ENCODE assay signal across 33 cellular contexts in the genomic region with DNA sequence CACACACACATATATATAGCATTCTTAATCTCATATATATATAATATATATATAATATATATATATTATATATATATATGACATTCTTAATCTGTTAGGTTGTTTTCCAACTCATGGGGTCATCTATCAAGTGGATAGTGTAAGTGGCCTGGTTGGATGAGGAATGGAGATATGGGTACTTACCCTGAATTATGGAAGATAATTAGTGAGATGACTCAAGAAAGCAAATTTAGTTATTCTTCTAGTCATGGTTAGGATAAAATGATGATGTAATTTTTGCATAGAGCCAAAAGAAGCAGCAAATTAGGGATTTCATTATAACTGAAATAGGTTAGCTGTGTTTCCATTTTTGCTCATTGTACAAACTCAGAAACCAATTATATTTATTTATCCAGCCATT.
"Had no signal": no experiment of that assay in that cellular context is flagged by ENCODE, and none has a peak within 500 bp of the region (broad histone marks: within the 10 kb centered on the region; RNA-seq: fewer than 3 reads in every experiment).

No MANE protein-coding gene starts in this region.

- H3K9me3 ChIP-seq: adrenal gland, ascending aorta, body of pancreas, breast epithelium had no signal

- H3K36me3 ChIP-seq: adrenal gland, ascending aorta, brain microvascular endothelial cell, breast epithelium, cardiac muscle cell had no signal

- H3K27ac ChIP-seq: adrenal gland, body of pancreas, brain microvascular endothelial cell, breast epithelium, cardiac muscle cell had no signal

- FAIRE-seq: astrocyte, bronchial epithelial cell had no signal

- H3K27me3 ChIP-seq: adrenal gland, ascending aorta, body of pancreas, brain microvascular endothelial cell, breast epithelium, cardiac muscle cell had no signal

- DNase-seq: activated effector memory CD4-positive, alpha-beta T cell treated with anti-CD3 and anti-CD28 coated beads, Interleukin-2, amount 50 U/mL, for 16 hours; activated effector memory CD4-positive, alpha-beta T cell treated with Interleukin-2 at 50 U/mL for 16 hours; activated gamma-delta T cell; activated gamma-delta T cell treated with Interleukin-2 at 50 U/mL for 16 hours; activated naive CD4-positive, alpha-beta T cell; activated naive CD4-positive, alpha-beta T cell treated with anti-CD3 and anti-CD28 coated beads for 36 hours; activated naive CD4-positive, alpha-beta T cell treated with anti-CD3 and anti-CD28 coated beads, Interleukin-2, amount 10 ng/mL, durations not matched to agents 7 days and 5 days; activated naive CD4-positive, alpha-beta T cell treated with anti-CD3 and anti-CD28 coated beads, Interleukin-2, amount 50 U/mL, for 16 hours; activated naive CD4-positive, alpha-beta T cell treated with Interleukin-2 at 50 U/mL for 16 hours; activated naive CD8-positive, alpha-beta T cell treated with anti-CD3 and anti-CD28 coated beads for 36 hours; activated naive CD8-positive, alpha-beta T cell treated with anti-CD3 and anti-CD28 coated beads, Interleukin-2, amount 10 ng/mL, durations not matched to agents 7 days and 5 days; activated naive CD8-positive, alpha-beta T cell treated with anti-CD3 and anti-CD28 coated beads, Interleukin-2, amount 50 U/mL, for 24 hours; activated T-cell treated with anti-CD3 and anti-CD28 coated beads, Interleukin-2, amount 50 U/mL, for 24 hours; activated T-cell treated with anti-CD3 and anti-CD28 coated beads, Interleukin-2, amount 50 U/mL, for 4 hours; activated T-cell treated with anti-CD3 and anti-CD28 coated beads, Interleukin-2, amount 50 U/mL, for 48 hours; activated T-cell treated with anti-CD3 and anti-CD28 coated beads, Interleukin-2, amount 50 U/mL, for 72 hours; adrenal gland; amniotic stem cell; amygdala; anterior cingulate cortex; aorta; body of pancreas; brain microvascular endothelial cell; caudate nucleus; central memory CD4-positive, alpha-beta T cell; cerebellar nuclear complex had no signal

- H3K4me1 ChIP-seq: body of pancreas, breast epithelium had no signal

- H3K4me3 ChIP-seq: adrenal gland, ascending aorta, body of pancreas, breast epithelium, cardiac muscle cell had no signal

- ATAC-seq: activated naive CD4-positive, alpha-beta T cell treated with anti-CD3 and anti-CD28 coated beads, Interleukin-2, amount 50 U/mL, for 72 hours; activated naive CD8-positive, alpha-beta T cell treated with anti-CD3 and anti-CD28 coated beads, Interleukin-2, amount 50 U/mL, for 24 hours; activated T-cell treated with anti-CD3 and anti-CD28 coated beads, Interleukin-2, amount 50 U/mL, for 4 hours; activated T-cell treated with anti-CD3 and anti-CD28 coated beads, Interleukin-2, amount 50 U/mL, for 72 hours; activated T-helper 17 cell treated with anti-CD3 and anti-CD28 coated beads, Interleukin-2, amount 50 U/mL, for 72 hours; body of pancreas had no signal
